In genomic region chr13:113153810-113154748, GRCh38 we compare ENCODE assay signal across 1 cellular context.
TF ChIP-seq lines count a peak whose summit lies in the region.

No MANE protein-coding gene starts in this region.

TF ChIP-seq in K562, 482 proteins besides CTCF, POLR2A, EP300 and RAD21 (continued from another document and continues in another):
- TF ChIP-seq, protein P1, sequence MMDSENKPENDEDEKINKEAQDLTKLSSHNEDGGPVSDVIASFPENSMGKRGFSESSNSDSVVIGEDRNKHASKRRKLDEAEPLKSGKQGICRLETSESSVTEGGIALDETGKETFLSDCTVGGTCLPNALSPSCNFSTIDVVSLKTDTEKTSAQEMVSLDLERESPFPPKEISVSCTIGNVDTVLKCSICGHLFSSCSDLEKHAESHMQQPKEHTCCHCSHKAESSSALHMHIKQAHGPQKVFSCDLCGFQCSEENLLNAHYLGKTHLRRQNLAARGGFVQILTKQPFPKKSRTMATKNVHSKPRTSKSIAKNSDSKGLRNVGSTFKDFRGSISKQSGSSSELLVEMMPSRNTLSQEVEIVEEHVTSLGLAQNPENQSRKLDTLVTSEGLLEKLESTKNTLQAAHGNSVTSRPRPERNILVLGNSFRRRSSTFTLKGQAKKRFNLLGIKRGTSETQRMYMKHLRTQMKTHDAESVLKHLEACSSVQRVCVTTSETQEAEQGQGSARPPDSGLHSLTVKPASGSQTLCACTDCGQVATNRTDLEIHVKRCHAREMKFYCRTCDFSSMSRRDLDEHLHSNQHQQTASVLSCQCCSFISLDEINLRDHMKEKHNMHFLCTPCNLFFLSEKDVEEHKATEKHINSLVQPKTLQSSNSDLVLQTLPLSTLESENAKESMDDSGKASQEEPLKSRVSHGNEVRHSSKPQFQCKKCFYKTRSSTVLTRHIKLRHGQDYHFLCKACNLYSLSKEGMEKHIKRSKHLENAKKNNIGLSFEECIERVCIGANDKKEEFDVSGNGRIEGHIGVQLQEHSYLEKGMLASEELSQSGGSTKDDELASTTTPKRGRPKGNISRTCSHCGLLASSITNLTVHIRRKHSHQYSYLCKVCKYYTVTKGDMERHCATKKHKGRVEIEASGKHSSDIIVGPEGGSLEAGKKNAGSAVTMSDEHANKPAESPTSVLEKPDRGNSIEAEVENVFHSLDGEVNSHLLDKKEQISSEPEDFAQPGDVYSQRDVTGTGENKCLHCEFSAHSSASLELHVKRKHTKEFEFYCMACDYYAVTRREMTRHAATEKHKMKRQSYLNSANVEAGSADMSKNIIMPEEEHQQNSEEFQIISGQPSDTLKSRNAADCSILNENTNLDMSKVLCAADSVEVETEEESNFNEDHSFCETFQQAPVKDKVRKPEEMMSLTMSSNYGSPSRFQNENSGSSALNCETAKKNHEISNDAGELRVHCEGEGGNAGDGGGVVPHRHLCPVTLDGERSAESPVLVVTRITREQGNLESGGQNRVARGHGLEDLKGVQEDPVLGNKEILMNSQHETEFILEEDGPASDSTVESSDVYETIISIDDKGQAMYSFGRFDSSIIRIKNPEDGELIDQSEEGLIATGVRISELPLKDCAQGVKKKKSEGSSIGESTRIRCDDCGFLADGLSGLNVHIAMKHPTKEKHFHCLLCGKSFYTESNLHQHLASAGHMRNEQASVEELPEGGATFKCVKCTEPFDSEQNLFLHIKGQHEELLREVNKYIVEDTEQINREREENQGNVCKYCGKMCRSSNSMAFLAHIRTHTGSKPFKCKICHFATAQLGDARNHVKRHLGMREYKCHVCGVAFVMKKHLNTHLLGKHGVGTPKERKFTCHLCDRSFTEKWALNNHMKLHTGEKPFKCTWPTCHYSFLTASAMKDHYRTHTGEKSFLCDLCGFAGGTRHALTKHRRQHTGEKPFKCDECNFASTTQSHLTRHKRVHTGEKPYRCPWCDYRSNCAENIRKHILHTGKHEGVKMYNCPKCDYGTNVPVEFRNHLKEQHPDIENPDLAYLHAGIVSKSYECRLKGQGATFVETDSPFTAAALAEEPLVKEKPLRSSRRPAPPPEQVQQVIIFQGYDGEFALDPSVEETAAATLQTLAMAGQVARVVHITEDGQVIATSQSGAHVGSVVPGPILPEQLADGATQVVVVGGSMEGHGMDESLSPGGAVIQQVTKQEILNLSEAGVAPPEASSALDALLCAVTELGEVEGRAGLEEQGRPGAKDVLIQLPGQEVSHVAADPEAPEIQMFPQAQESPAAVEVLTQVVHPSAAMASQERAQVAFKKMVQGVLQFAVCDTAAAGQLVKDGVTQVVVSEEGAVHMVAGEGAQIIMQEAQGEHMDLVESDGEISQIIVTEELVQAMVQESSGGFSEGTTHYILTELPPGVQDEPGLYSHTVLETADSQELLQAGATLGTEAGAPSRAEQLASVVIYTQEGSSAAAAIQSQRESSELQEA (IDR thresholded peaks at IDR 0.05; ENCODE audit: low read depth), result no peak
- TF ChIP-seq SRSF1 (IDR thresholded peaks at IDR 0.05; ENCODE audit: low read depth, low read length), result no peak
- no peak for TF ChIP-seq RBM15 (IDR thresholded peaks at IDR 0.05; ENCODE audit: insufficient read depth, low read length)
- TF ChIP-seq ZNF766 (CRISPR knock-in tag; conservative IDR thresholded peaks at IDR 0.05), result no peak
- TF ChIP-seq, protein P2, sequence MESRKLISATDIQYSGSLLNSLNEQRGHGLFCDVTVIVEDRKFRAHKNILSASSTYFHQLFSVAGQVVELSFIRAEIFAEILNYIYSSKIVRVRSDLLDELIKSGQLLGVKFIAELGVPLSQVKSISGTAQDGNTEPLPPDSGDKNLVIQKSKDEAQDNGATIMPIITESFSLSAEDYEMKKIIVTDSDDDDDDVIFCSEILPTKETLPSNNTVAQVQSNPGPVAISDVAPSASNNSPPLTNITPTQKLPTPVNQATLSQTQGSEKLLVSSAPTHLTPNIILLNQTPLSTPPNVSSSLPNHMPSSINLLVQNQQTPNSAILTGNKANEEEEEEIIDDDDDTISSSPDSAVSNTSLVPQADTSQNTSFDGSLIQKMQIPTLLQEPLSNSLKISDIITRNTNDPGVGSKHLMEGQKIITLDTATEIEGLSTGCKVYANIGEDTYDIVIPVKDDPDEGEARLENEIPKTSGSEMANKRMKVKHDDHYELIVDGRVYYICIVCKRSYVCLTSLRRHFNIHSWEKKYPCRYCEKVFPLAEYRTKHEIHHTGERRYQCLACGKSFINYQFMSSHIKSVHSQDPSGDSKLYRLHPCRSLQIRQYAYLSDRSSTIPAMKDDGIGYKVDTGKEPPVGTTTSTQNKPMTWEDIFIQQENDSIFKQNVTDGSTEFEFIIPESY (CRISPR knock-in tag; IDR thresholded peaks at IDR 0.05), result no peak
- TF ChIP-seq MAFG (tag; conservative IDR thresholded peaks at IDR 0.05), result no peak
- no peak for TF ChIP-seq FOXK1 (CRISPR knock-in tag; IDR thresholded peaks at IDR 0.05; ENCODE audit: borderline replicate concordance)
- TF ChIP-seq ZNF398 (CRISPR knock-in tag; IDR thresholded peaks at IDR 0.05), result no peak
- TF ChIP-seq BRD4 (IDR thresholded peaks at IDR 0.05), result no peak
- TF ChIP-seq JUNB (CRISPR knock-in tag; conservative IDR thresholded peaks at IDR 0.05), result no peak
- no peak for TF ChIP-seq ZSCAN29 (IDR thresholded peaks at IDR 0.05)
- TF ChIP-seq EWSR1 (IDR thresholded peaks at IDR 0.05; ENCODE audit: borderline replicate concordance, low read depth, partially characterized antibody), result no peak
- no peak for TF ChIP-seq ZNF224 (CRISPR knock-in tag; IDR thresholded peaks at IDR 0.05)
- TF ChIP-seq SRSF9 (IDR thresholded peaks at IDR 0.05; ENCODE audit: borderline replicate concordance, low read depth, low read length), result no peak
- TF ChIP-seq SPI1 (IDR thresholded peaks at IDR 0.05; ENCODE audit: borderline replicate concordance, low read depth, low read length), result no peak
- no peak for TF ChIP-seq IFI16 (CRISPR knock-in tag; IDR thresholded peaks at IDR 0.05)
- 0 out of 2 replicates have a peak, but pooled peaks have one; percentile 23 for TF ChIP-seq CREM (IDR thresholded peaks at IDR 0.05; ENCODE audit: low read depth)
- TF ChIP-seq XRCC3 (IDR thresholded peaks at IDR 0.05), result no peak
- no peak for TF ChIP-seq ZNF239 (CRISPR knock-in tag; IDR thresholded peaks at IDR 0.05)
- no peak for TF ChIP-seq GTF2B (IDR thresholded peaks at IDR 0.05; ENCODE audit: extremely low read depth, insufficient read length)
- no peak for TF ChIP-seq HDAC8 (tag; IDR thresholded peaks at IDR 0.05)
- no peak for TF ChIP-seq ZNF586 (CRISPR knock-in tag; conservative IDR thresholded peaks at IDR 0.05)
- TF ChIP-seq, protein P3, sequence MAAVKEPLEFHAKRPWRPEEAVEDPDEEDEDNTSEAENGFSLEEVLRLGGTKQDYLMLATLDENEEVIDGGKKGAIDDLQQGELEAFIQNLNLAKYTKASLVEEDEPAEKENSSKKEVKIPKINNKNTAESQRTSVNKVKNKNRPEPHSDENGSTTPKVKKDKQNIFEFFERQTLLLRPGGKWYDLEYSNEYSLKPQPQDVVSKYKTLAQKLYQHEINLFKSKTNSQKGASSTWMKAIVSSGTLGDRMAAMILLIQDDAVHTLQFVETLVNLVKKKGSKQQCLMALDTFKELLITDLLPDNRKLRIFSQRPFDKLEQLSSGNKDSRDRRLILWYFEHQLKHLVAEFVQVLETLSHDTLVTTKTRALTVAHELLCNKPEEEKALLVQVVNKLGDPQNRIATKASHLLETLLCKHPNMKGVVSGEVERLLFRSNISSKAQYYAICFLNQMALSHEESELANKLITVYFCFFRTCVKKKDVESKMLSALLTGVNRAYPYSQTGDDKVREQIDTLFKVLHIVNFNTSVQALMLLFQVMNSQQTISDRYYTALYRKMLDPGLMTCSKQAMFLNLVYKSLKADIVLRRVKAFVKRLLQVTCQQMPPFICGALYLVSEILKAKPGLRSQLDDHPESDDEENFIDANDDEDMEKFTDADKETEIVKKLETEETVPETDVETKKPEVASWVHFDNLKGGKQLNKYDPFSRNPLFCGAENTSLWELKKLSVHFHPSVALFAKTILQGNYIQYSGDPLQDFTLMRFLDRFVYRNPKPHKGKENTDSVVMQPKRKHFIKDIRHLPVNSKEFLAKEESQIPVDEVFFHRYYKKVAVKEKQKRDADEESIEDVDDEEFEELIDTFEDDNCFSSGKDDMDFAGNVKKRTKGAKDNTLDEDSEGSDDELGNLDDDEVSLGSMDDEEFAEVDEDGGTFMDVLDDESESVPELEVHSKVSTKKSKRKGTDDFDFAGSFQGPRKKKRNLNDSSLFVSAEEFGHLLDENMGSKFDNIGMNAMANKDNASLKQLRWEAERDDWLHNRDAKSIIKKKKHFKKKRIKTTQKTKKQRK (IDR thresholded peaks at IDR 0.05; ENCODE audit: borderline replicate concordance, low read depth, low read length), result no peak
- no peak for TF ChIP-seq KAT8 (IDR thresholded peaks at IDR 0.05; ENCODE audit: low read depth)
- TF ChIP-seq ESRRA (IDR thresholded peaks at IDR 0.05; ENCODE audit: borderline replicate concordance, low read depth), result no peak
- peak; percentile 61 for TF ChIP-seq POLR2H (tag; IDR thresholded peaks at IDR 0.05; ENCODE audit: low read depth)
- no peak for TF ChIP-seq HIVEP1 (CRISPR knock-in tag; IDR thresholded peaks at IDR 0.05)
- no peak for TF ChIP-seq ZNF696 (CRISPR knock-in tag; conservative IDR thresholded peaks at IDR 0.05)
- TF ChIP-seq PYGO2 (tag; IDR thresholded peaks at IDR 0.05), result no peak
- TF ChIP-seq ZNF717 (CRISPR knock-in tag; IDR thresholded peaks at IDR 0.05), result no peak
- TF ChIP-seq TCF7L2 (IDR thresholded peaks at IDR 0.05; ENCODE audit: low read depth, low read length), result no peak
- TF ChIP-seq, protein P4, sequence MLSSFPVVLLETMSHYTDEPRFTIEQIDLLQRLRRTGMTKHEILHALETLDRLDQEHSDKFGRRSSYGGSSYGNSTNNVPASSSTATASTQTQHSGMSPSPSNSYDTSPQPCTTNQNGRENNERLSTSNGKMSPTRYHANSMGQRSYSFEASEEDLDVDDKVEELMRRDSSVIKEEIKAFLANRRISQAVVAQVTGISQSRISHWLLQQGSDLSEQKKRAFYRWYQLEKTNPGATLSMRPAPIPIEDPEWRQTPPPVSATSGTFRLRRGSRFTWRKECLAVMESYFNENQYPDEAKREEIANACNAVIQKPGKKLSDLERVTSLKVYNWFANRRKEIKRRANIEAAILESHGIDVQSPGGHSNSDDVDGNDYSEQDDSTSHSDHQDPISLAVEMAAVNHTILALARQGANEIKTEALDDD (IDR thresholded peaks at IDR 0.05), result no peak
- no peak for TF ChIP-seq ZBTB43 (CRISPR knock-in tag; IDR thresholded peaks at IDR 0.05)
- no peak for TF ChIP-seq ETV1 (tag; conservative IDR thresholded peaks at IDR 0.05; ENCODE audit: low read depth)
- no peak for TF ChIP-seq PBX2 (CRISPR knock-in tag; IDR thresholded peaks at IDR 0.05; ENCODE audit: low read depth)
- no peak for TF ChIP-seq PBX2 (tag; conservative IDR thresholded peaks at IDR 0.05; ENCODE audit: low read depth)
- peak in 2 of 3 experiments; percentile 38 to 78 for TF ChIP-seq YY1 (IDR thresholded peaks at IDR 0.05; ENCODE audit: borderline replicate concordance in 1 of 3, control insufficient read depth in 1 of 3, extremely low read depth in 1 of 3, insufficient read depth in 3 of 3, insufficient read length in 1 of 3, insufficient replicate concordance in 2 of 3, low read depth in 1 of 3, low read length in 2 of 3)
- no peak for TF ChIP-seq MEIS2 (IDR thresholded peaks at IDR 0.05; ENCODE audit: partially characterized antibody)
- TF ChIP-seq ZBTB8A (IDR thresholded peaks at IDR 0.05; ENCODE audit: partially characterized antibody), result no peak
- TF ChIP-seq NFATC3 (IDR thresholded peaks at IDR 0.05), result no peak
- TF ChIP-seq ZNF23 (CRISPR knock-in tag; IDR thresholded peaks at IDR 0.05), result no peak
- peak; percentile 4 for TF ChIP-seq CCNT2 (IDR thresholded peaks at IDR 0.05; ENCODE audit: borderline replicate concordance, extremely low read depth, insufficient read length, low read depth, low read length)
- no peak for TF ChIP-seq ZNF561 (CRISPR knock-in tag; conservative IDR thresholded peaks at IDR 0.05)
- peak in 1 of 2 experiments; percentile 99; a peak in 2 of 4 replicates for TF ChIP-seq ARNT (IDR thresholded peaks at IDR 0.05)
- no peak for TF ChIP-seq FOSL1 (tag; conservative IDR thresholded peaks at IDR 0.05)
